In genomic region chr4:182955411-182955810, GRCh38 we compare ENCODE assay signal across 17 cellular contexts.
"Had no signal": no experiment of that assay in that cellular context is flagged by ENCODE, and none has a peak within 500 bp of the region (broad histone marks: within the 10 kb centered on the region; RNA-seq: fewer than 3 reads in every experiment).

No MANE protein-coding gene starts in this region.

- H3K9ac ChIP-seq: parathyroid adenoma had no signal

- H3K27ac ChIP-seq: epithelial cell of prostate, gastroesophageal sphincter, heart right ventricle, parathyroid adenoma, transverse colon had no signal

- H3K4me1 ChIP-seq: gastroesophageal sphincter, heart right ventricle, parathyroid adenoma, transverse colon had no signal

- H3K9me3 ChIP-seq: transverse colon had no signal

- H3K79me2 ChIP-seq: parathyroid adenoma had no signal

- H3K36me3 ChIP-seq: gastroesophageal sphincter, heart right ventricle, transverse colon had no signal

- DNase-seq: activated B cell treated with CpG ODN at 0.5 μM for 24 hours; activated CD4-positive, alpha-beta T cell treated with anti-CD3 and anti-CD28 coated beads, Interleukin-2, amount 10 ng/mL, durations not matched to agents 24 days and 14 days; activated naive CD8-positive, alpha-beta T cell treated with anti-CD3 and anti-CD28 coated beads for 36 hours; cerebellar nuclear complex; dermis blood vessel endothelial cell; heart right ventricle; midbrain; naive B cell; stimulated activated naive B cell treated with anti-CD40 and anti-IgM and Interleukin-4, amounts not matched to agents 10 μg/mL and 1 μg/mL and 100 μg/mL, for 72 hours; T-helper 2 cell; transverse colon had no signal

- H3K4me3 ChIP-seq: gastroesophageal sphincter, heart right ventricle, lung, transverse colon had no signal

- H3K27me3 ChIP-seq: gastroesophageal sphincter, heart right ventricle, transverse colon had no signal

- FAIRE-seq: islet of Langerhans, TTC549 had no signal

- H2AFZ ChIP-seq: parathyroid adenoma had no signal

- ATAC-seq: gastroesophageal sphincter; heart right ventricle; stimulated activated naive B cell treated with anti-CD40 and anti-IgM and Interleukin-4, amounts not matched to agents 10 μg/mL and 1 μg/mL and 100 μg/mL, for 72 hours had no signal
